Comparison of ENCODE assay signal across 7 cellular contexts in genomic region chr6:33875141-33875581, GRCh38.
"Had no signal": no experiment of that assay in that cellular context is flagged by ENCODE, and none has a peak within 500 bp of the region (broad histone marks: within the 10 kb centered on the region; RNA-seq: fewer than 3 reads in every experiment).

No MANE protein-coding gene starts in this region.

- H3K27ac ChIP-seq: cardiac muscle cell, gastrocnemius medialis, right lobe of liver had no signal

- H3K4me1 ChIP-seq: gastrocnemius medialis, right lobe of liver had no signal

- H3K4me3 Mint-ChIP-seq: stimulated activated naive CD8-positive, alpha-beta T cell treated with anti-CD3 and anti-CD28 coated beads, Interleukin-15, Interleukin-2, amounts not matched to agents 100 ng/mL and 50 ng/mL, for 24 hours had no signal

- H3K9me3 Mint-ChIP-seq: activated T-helper 2 cell treated with anti-CD3 and anti-CD28 coated beads, Interferon-gamma antibody, Interleukin-2, Interleukin-4, amounts not matched to agents 10 μg/mL and 5 μg/mL and 100 μg/mL, durations not matched to agents 14 hours and 24 hours and 36 hours; stimulated activated naive CD8-positive, alpha-beta T cell treated with anti-CD3 and anti-CD28 coated beads, Interleukin-15, Interleukin-2, amounts not matched to agents 100 ng/mL and 50 ng/mL, for 24 hours had no signal

- H3K4me3 ChIP-seq: cardiac muscle cell, gastrocnemius medialis, right lobe of liver had no signal

- H3K27me3 ChIP-seq: cardiac muscle cell, gastrocnemius medialis, right lobe of liver had no signal

- H3K27ac Mint-ChIP-seq: activated T-helper 2 cell treated with anti-CD3 and anti-CD28 coated beads, Interferon-gamma antibody, Interleukin-2, Interleukin-4, amounts not matched to agents 10 μg/mL and 5 μg/mL and 100 μg/mL, durations not matched to agents 14 hours and 24 hours and 36 hours; stimulated activated naive CD8-positive, alpha-beta T cell treated with anti-CD3 and anti-CD28 coated beads, Interleukin-15, Interleukin-2, amounts not matched to agents 100 ng/mL and 50 ng/mL, for 24 hours had no signal

- H3K9me3 ChIP-seq: gastrocnemius medialis, right lobe of liver had no signal

- ATAC-seq: gastrocnemius medialis, right lobe of liver had no signal

- DNase-seq: activated naive CD4-positive, alpha-beta T cell treated with anti-CD3 and anti-CD28 coated beads, Interleukin-2, amount 50 U/mL, for 16 hours; gastrocnemius medialis; mesenchymal stem cell; right lobe of liver had no signal

- H3K36me3 ChIP-seq: cardiac muscle cell, gastrocnemius medialis, right lobe of liver had no signal
